Comparison of ENCODE assay signal across 9 cellular contexts in genomic region chr10:110083884-110084283, GRCh38.
DNase-seq lines count a peak whose midpoint lies in the region; ATAC-seq and TF ChIP-seq lines count a peak whose summit lies in the region.
"Had no signal": no experiment of that assay in that cellular context is flagged by ENCODE, and none has a peak within 500 bp of the region (broad histone marks: within the 10 kb centered on the region; RNA-seq: fewer than 3 reads in every experiment).

No MANE protein-coding gene starts in this region.

- H3K9me3 ChIP-seq in HUES6 (ENCODE audit: control insufficient read depth, insufficient read depth, low read depth, low read length) (no peaks in the 10 kb centered on the region), mesenchymal stem cell (ENCODE audit: control insufficient read depth, low read length) (no peaks in the 10 kb centered on the region), Peyer's patch (no peaks in the 10 kb centered on the region)
- H3K9me3 ChIP-seq: suprapubic skin had no signal

- no peak overlapping the region for H2BK5ac ChIP-seq in mesenchymal stem cell (ENCODE audit: low read depth, low read length, poor library complexity, severe bottlenecking)

- no peak overlapping the region for H2AK5ac ChIP-seq in mesenchymal stem cell (ENCODE audit: low read length, severe bottlenecking)

- H4K8ac ChIP-seq in mesenchymal stem cell (ENCODE audit: low read length), result no peak overlapping the region

- no peak for ATAC-seq in HG03469 (IDR thresholded peaks at IDR 0.05; ENCODE audit: unreplicated experiment)

- no peak overlapping the region for H3K23ac ChIP-seq in mesenchymal stem cell (ENCODE audit: low read length in 2 of 2)

- no peak overlapping the region for H2AFZ ChIP-seq in mesenchymal stem cell (ENCODE audit: low read depth, low read length)

- peak overlapping the region; percentile 48 for H3K27ac ChIP-seq in HUES6 (ENCODE audit: low read depth, low read length)
- no peak overlapping the region for H3K27ac ChIP-seq in mesenchymal stem cell (ENCODE audit: low read length, poor library complexity, severe bottlenecking)
- no peak overlapping the region for H3K27ac ChIP-seq in Peyer's patch
- H3K27ac ChIP-seq: suprapubic skin had no signal

- H3K36me3 ChIP-seq in HUES6 (ENCODE audit: control insufficient read depth, insufficient read depth, low read length) (no peaks in the 10 kb centered on the region), mesenchymal stem cell (ENCODE audit: control insufficient read depth in 1 of 2, insufficient read depth in 2 of 2, low read depth in 1 of 2, low read length in 2 of 2) (peaks cover 0 to 5% of the 10 kb centered on the region in 2 experiments), Peyer's patch (no peaks in the 10 kb centered on the region)
- H3K36me3 ChIP-seq: suprapubic skin had no signal

- H2BK120ac ChIP-seq in mesenchymal stem cell (ENCODE audit: low read depth, low read length), result no peak overlapping the region

- DNase-seq in COLO829 (ENCODE audit: low spot score) (peak; percentile 43), amniotic stem cell (lab: John Stamatoyannopoulos, UW) (peak; percentile 36), mesenchymal stem cell (peak; percentile 38), UCSD-AML1 (lab: John Stamatoyannopoulos, UW; ENCODE audit: unreplicated experiment) (no peak), NCI-H82 treated with DMSO at 0.1 percent for 48 hours (lab: John Stamatoyannopoulos, UW; ENCODE audit: unreplicated experiment) (no peak), Peyer's patch (no peak)

- H3K4me3 ChIP-seq in HUES6 (ENCODE audit: low read depth, low read length) (no peak overlapping the region), mesenchymal stem cell (ENCODE audit: insufficient read depth in 1 of 2, low read depth in 1 of 2, low read length in 2 of 2) (no peak overlapping the region), Peyer's patch (no peak overlapping the region)
- H3K4me3 ChIP-seq: suprapubic skin had no signal

- H2BK15ac ChIP-seq in mesenchymal stem cell (ENCODE audit: low read depth, poor library complexity, severe bottlenecking), result no peak overlapping the region

- no peak overlapping the region for H4K91ac ChIP-seq in mesenchymal stem cell (ENCODE audit: low read length)

- no peak overlapping the region for H3K18ac ChIP-seq in mesenchymal stem cell (ENCODE audit: low read depth in 1 of 2, low read length in 2 of 2)

- H3K9ac ChIP-seq in HUES6 (ENCODE audit: low read length) (no peak overlapping the region), mesenchymal stem cell (ENCODE audit: low read length) (no peak overlapping the region)

- no peak overlapping the region for H3K4ac ChIP-seq in mesenchymal stem cell (ENCODE audit: low read depth in 1 of 2, low read length in 2 of 2)

- no peak overlapping the region for H3K14ac ChIP-seq in mesenchymal stem cell (ENCODE audit: low read length in 2 of 2)

- TF ChIP-seq POLR2A in Peyer's patch (IDR thresholded peaks at IDR 0.05), result no peak

- H3K4me1 ChIP-seq in HUES6 (ENCODE audit: control insufficient read depth, insufficient read depth, low read length) (peaks cover 29% of the 10 kb centered on the region), mesenchymal stem cell (ENCODE audit: control insufficient read depth, insufficient read depth, low read depth, low read length) (peaks cover 2% of the 10 kb centered on the region), Peyer's patch (peaks cover 0 to 26% (median 0%) of the 10 kb centered on the region in 4 donors)

- H2BK12ac ChIP-seq in mesenchymal stem cell (ENCODE audit: low read length in 2 of 2), result no peak overlapping the region

- no peaks in the 10 kb centered on the region for H3K27me3 ChIP-seq in HUES6 (ENCODE audit: control insufficient read depth, insufficient read depth, low read length)
- no peaks in the 10 kb centered on the region for H3K27me3 ChIP-seq in mesenchymal stem cell (ENCODE audit: control insufficient read depth in 1 of 2, insufficient read depth in 1 of 2, low read length in 2 of 2)
- H3K27me3 ChIP-seq in Peyer's patch, result no peaks in the 10 kb centered on the region
- H3K27me3 ChIP-seq: suprapubic skin had no signal

- H3K4me2 ChIP-seq in mesenchymal stem cell (ENCODE audit: low read length, poor library complexity, severe bottlenecking), result no peak overlapping the region

- peaks cover 16% of the 10 kb centered on the region for H3K79me1 ChIP-seq in mesenchymal stem cell (replicated peaks; ENCODE audit: low read length, poor library complexity, severe bottlenecking)

- no peak for TF ChIP-seq CTCF in Peyer's patch (IDR thresholded peaks at IDR 0.05)

Comparison
In these comparisons a context has a peak if more than half of its experiments do, and no peak if none do; other contexts are left out.
1. DNase-seq: peak in COLO829 (single experiment), amniotic stem cell (single experiment) and mesenchymal stem cell (single experiment); none in UCSD-AML1 (single experiment), NCI-H82 treated with DMSO at 0.1 percent for 48 hours (single experiment) and Peyer's patch (0 of 3).